ENCODE assay signal across 10 cellular contexts in genomic region chr21:45226540-45227326, GRCh38.
DNase-seq lines count a peak whose midpoint lies in the region; ATAC-seq and TF ChIP-seq lines count a peak whose summit lies in the region.
"Had no signal": no experiment of that assay in that cellular context is flagged by ENCODE, and none has a peak within 500 bp of the region (broad histone marks: within the 10 kb centered on the region; RNA-seq: fewer than 3 reads in every experiment).

No MANE protein-coding gene starts in this region.

- H3K36me3 Mint-ChIP-seq in activated T-cell treated with anti-CD3 and anti-CD28 coated beads, Interleukin-2, amount 50 U/mL, for 4 hours (ENCODE audit: insufficient read depth) = peaks cover 7% of the 10 kb centered on the region
- no peaks in the 10 kb centered on the region for H3K36me3 Mint-ChIP-seq in activated naive CD8-positive, alpha-beta T cell treated with anti-CD3 and anti-CD28 coated beads for 36 hours
- no peaks in the 10 kb centered on the region for H3K36me3 Mint-ChIP-seq in nephron progenitor cell (ENCODE audit: low read depth)

- no peak overlapping the region for H3K4me3 ChIP-seq in upper lobe of right lung
- H3K4me3 ChIP-seq: esophagus muscularis mucosa had no signal

- no peak overlapping the region for H3K4me3 Mint-ChIP-seq in activated T-cell treated with anti-CD3 and anti-CD28 coated beads, Interleukin-2, amount 50 U/mL, for 4 hours
- no peak overlapping the region for H3K4me3 Mint-ChIP-seq in activated naive CD8-positive, alpha-beta T cell treated with anti-CD3 and anti-CD28 coated beads for 36 hours
- no peak overlapping the region for H3K4me3 Mint-ChIP-seq in nephron progenitor cell

- no peaks in the 10 kb centered on the region for H3K27me3 Mint-ChIP-seq in activated T-cell treated with anti-CD3 and anti-CD28 coated beads, Interleukin-2, amount 50 U/mL, for 4 hours (ENCODE audit: low read depth)
- no peaks in the 10 kb centered on the region for H3K27me3 Mint-ChIP-seq in activated naive CD8-positive, alpha-beta T cell treated with anti-CD3 and anti-CD28 coated beads for 36 hours
- peaks cover 9% of the 10 kb centered on the region for H3K27me3 Mint-ChIP-seq in nephron progenitor cell (ENCODE audit: low read depth, poor library complexity)

- H3K27ac ChIP-seq in upper lobe of right lung = no peak overlapping the region
- H3K27ac ChIP-seq: esophagus muscularis mucosa had no signal

- DNase-seq in activated T-cell treated with anti-CD3 and anti-CD28 coated beads, Interleukin-2, amount 50 U/mL, for 4 hours = no peak
- DNase-seq in activated T-cell treated with anti-CD3 and anti-CD28 coated beads for 4 hours (no peak), M059J (ENCODE audit: low read depth) (peak; percentile 36), renal cortical epithelial cell (ENCODE audit: low read depth) (peak; percentile 9), nephron progenitor cell (no peak), upper lobe of right lung (no peak), NCI-H774 (lab: John Stamatoyannopoulos, UW) (no peak)
- no peak for DNase-seq in activated naive CD8-positive, alpha-beta T cell treated with anti-CD3 and anti-CD28 coated beads for 36 hours
- DNase-seq: trophoblast cell had no signal

- peak overlapping the region; percentile 25 for H3K27ac Mint-ChIP-seq in activated naive CD8-positive, alpha-beta T cell treated with anti-CD3 and anti-CD28 coated beads for 36 hours
- no peak overlapping the region for H3K27ac Mint-ChIP-seq in nephron progenitor cell

- peaks cover 5% of the 10 kb centered on the region for H3K4me1 ChIP-seq in upper lobe of right lung

- TF ChIP-seq CTCF in nephron progenitor cell (IDR thresholded peaks at IDR 0.05) (no peak), upper lobe of right lung (IDR thresholded peaks at IDR 0.05) (no peak)

- peaks cover 51% of the 10 kb centered on the region for H3K4me1 Mint-ChIP-seq in activated T-cell treated with anti-CD3 and anti-CD28 coated beads, Interleukin-2, amount 50 U/mL, for 4 hours (ENCODE audit: low read depth)
- peaks cover 30% of the 10 kb centered on the region for H3K4me1 Mint-ChIP-seq in activated naive CD8-positive, alpha-beta T cell treated with anti-CD3 and anti-CD28 coated beads for 36 hours
- H3K4me1 Mint-ChIP-seq in nephron progenitor cell = no peaks in the 10 kb centered on the region

- peak; percentile 26 to 39 for ATAC-seq in activated T-cell treated with anti-CD3 and anti-CD28 coated beads, Interleukin-2, amount 50 U/mL, for 4 hours
- ATAC-seq in upper lobe of right lung = no peak

- intact Hi-C loops in upper lobe of right lung (cut with DNase I) = no loop called here

- no peaks in the 10 kb centered on the region for H3K27me3 ChIP-seq in upper lobe of right lung
- H3K27me3 ChIP-seq: esophagus muscularis mucosa had no signal

- peaks cover 21% of the 10 kb centered on the region for H3K36me3 ChIP-seq in upper lobe of right lung

- H3K9me3 ChIP-seq in upper lobe of right lung = no peaks in the 10 kb centered on the region
- H3K9me3 ChIP-seq: esophagus muscularis mucosa had no signal

- H3K9me3 Mint-ChIP-seq in activated T-cell treated with anti-CD3 and anti-CD28 coated beads, Interleukin-2, amount 50 U/mL, for 4 hours = no peaks in the 10 kb centered on the region
- no peaks in the 10 kb centered on the region for H3K9me3 Mint-ChIP-seq in activated naive CD8-positive, alpha-beta T cell treated with anti-CD3 and anti-CD28 coated beads for 36 hours
- no peaks in the 10 kb centered on the region for H3K9me3 Mint-ChIP-seq in nephron progenitor cell

Comparison
In these comparisons a context has a peak if more than half of its experiments do, and no peak if none do; other contexts are left out.
1. DNase-seq: peak in M059J (single experiment) and renal cortical epithelial cell (single experiment); none in activated T-cell treated with anti-CD3 and anti-CD28 coated beads, Interleukin-2, amount 50 U/mL, for 4 hours (single experiment), activated T-cell treated with anti-CD3 and anti-CD28 coated beads for 4 hours (single experiment), activated naive CD8-positive, alpha-beta T cell treated with anti-CD3 and anti-CD28 coated beads for 36 hours (single experiment), nephron progenitor cell (single experiment), upper lobe of right lung (single experiment) and NCI-H774 (single experiment).